Comparison of ENCODE assay signal across 8 cellular contexts in the genomic region with DNA sequence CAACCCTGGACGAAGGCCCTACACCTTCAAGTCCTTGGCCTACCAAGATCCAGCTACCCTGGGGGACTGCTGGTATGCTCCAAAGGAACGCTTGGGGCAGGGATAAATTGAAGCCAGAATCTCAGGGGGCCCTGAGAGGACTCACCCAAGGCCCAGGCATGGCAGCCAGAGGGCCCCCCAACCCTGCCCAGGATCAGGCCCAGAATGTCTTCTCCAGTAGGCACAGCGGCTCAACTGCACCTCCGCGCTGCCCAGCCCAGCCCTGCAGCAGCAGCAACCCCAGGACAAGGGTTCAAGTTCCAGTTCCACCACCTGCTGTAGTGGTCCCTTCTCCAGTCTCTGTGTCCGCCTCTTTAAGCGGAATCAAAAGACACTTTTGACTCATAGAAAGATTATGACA. TPM values are rescaled to one million over a fixed set of nuclear protein-coding genes. Genes with fewer than 3 reads are reported as not detected.
DNase-seq lines count a peak whose midpoint lies in the region; ATAC-seq, FAIRE-seq and TF ChIP-seq lines count a peak whose summit lies in the region.

No MANE protein-coding gene starts in this region.

- intact Hi-C loops in A673 (cut with micrococcal nuclease; ENCODE audit: unreplicated experiment) = no loop called here

- H3K4me3 ChIP-seq in A673 (ENCODE audit: low read depth, low read length, poor library complexity, severe bottlenecking) (peak overlapping the region; percentile 87), astrocyte (ENCODE audit: insufficient read depth, low read depth, low read length) (no peak overlapping the region)

- FAIRE-seq in astrocyte (lab: Jason Lieb, UNC) (no peak), H54 (lab: Jason Lieb, UNC) (no peak)

- POLR2A ChIA-PET in A673 (lab: Charles Lee; ENCODE audit: low non-redundant PET) = no interaction called here

- DNase-seq in A673 (ENCODE audit: low spot score) (no peak), HFFc6 (no peak), astrocyte (ENCODE audit: low read depth) (no peak), mesothelial cell of epicardium (ENCODE audit: low spot score in 2 of 2, unreplicated experiment in 2 of 2) (no peak), COLO829 (ENCODE audit: low spot score) (no peak), GM19238 (ENCODE audit: insufficient read length, low spot score) (no peak), H54 (ENCODE audit: insufficient read length, low spot score) (no peak)

- H3K9me3 Mint-ChIP-seq in HFFc6 = no peaks in the 10 kb centered on the region
- H3K9me3 Mint-ChIP-seq in astrocyte (ENCODE audit: unreplicated experiment) = peaks cover 2% of the 10 kb centered on the region
- no peaks in the 10 kb centered on the region for H3K9me3 Mint-ChIP-seq in mesothelial cell of epicardium

- H2AFZ ChIP-seq in astrocyte (ENCODE audit: low read depth, low read length) = no peak overlapping the region

- H3K4me2 ChIP-seq in astrocyte (ENCODE audit: low read length) = peak overlapping the region; percentile 92

- peaks cover 6% of the 10 kb centered on the region; the same call in 1 of the 2 replicates for H3K27me3 Mint-ChIP-seq in HFFc6 (ENCODE audit: insufficient read depth)
- no peaks in the 10 kb centered on the region for H3K27me3 Mint-ChIP-seq in astrocyte (ENCODE audit: low read depth, unreplicated experiment)
- no peaks in the 10 kb centered on the region for H3K27me3 Mint-ChIP-seq in mesothelial cell of epicardium (ENCODE audit: low read depth)

- H3K27ac ChIP-seq in A673 (ENCODE audit: low read depth, low read length, poor library complexity, severe bottlenecking) (peak overlapping the region; percentile 91), astrocyte (ENCODE audit: low read depth, low read length) (no peak overlapping the region)

- H3K4me1 ChIP-seq in A673 (ENCODE audit: insufficient read depth, low read length, poor library complexity, severe bottlenecking) (peaks cover 20% of the 10 kb centered on the region), astrocyte (ENCODE audit: insufficient read depth, low read length) (peaks cover 12% of the 10 kb centered on the region)

- H3K9me3 ChIP-seq in A673 (ENCODE audit: low read depth, low read length, poor library complexity, severe bottlenecking) (no peaks in the 10 kb centered on the region), astrocyte (ENCODE audit: insufficient read depth, low read depth, low read length) (no peaks in the 10 kb centered on the region)

- H3K79me2 ChIP-seq in astrocyte (ENCODE audit: insufficient read depth, low read length) = peaks cover 28% of the 10 kb centered on the region

- peak overlapping the region; percentile 87 for H3K4me3 Mint-ChIP-seq in HFFc6
- H3K4me3 Mint-ChIP-seq in astrocyte (ENCODE audit: unreplicated experiment) = peak overlapping the region; percentile 83
- H3K4me3 Mint-ChIP-seq in mesothelial cell of epicardium = peak overlapping the region; percentile 89

- CTCF ChIA-PET in A673 (lab: Charles Lee) = interaction anchor here (0.6 to 1.9 kb wide), 2 partner anchors 17 to 69 kb away, joined by 10 to 11 read pairs; no protein-coding TSS in a partner anchor

- no peak for ATAC-seq in GM19397 (IDR thresholded peaks at IDR 0.05; ENCODE audit: unreplicated experiment)

- H4K20me1 ChIP-seq in astrocyte (ENCODE audit: insufficient read depth, low read length) = peaks cover 8% of the 10 kb centered on the region

- TF ChIP-seq CTCF in A673 (conservative IDR thresholded peaks at IDR 0.05; ENCODE audit: low read depth, low read length) = no peak
- peak; percentile 26 for TF ChIP-seq CTCF in HFFc6 (IDR thresholded peaks at IDR 0.05)
- no peak for TF ChIP-seq CTCF in astrocyte (IDR thresholded peaks at IDR 0.05; ENCODE audit: insufficient read depth, low read depth, low read length)
- TF ChIP-seq CTCF in mesothelial cell of epicardium (IDR thresholded peaks at IDR 0.05; ENCODE audit: unreplicated experiment) = no peak

- no peak for TF ChIP-seq POLR2A in H54 (IDR thresholded peaks at IDR 0.05; ENCODE audit: low read depth, low read length)

- peaks cover 13% of the 10 kb centered on the region for H3K4me1 Mint-ChIP-seq in HFFc6 (ENCODE audit: low read depth)
- H3K4me1 Mint-ChIP-seq in astrocyte (ENCODE audit: low read depth, unreplicated experiment) = no peaks in the 10 kb centered on the region
- peaks cover 7% of the 10 kb centered on the region for H3K4me1 Mint-ChIP-seq in mesothelial cell of epicardium

- peak overlapping the region; percentile 84 for H3K27ac Mint-ChIP-seq in HFFc6
- no peak overlapping the region for H3K27ac Mint-ChIP-seq in astrocyte (ENCODE audit: unreplicated experiment)
- peak overlapping the region; percentile 80 for H3K27ac Mint-ChIP-seq in mesothelial cell of epicardium

- no TSS peak for BruUV-seq in A673 (replicated peaks; lab: Mats Ljungman, UMichigan)

- H3K27me3 ChIP-seq in A673 (replicated peaks; ENCODE audit: insufficient read depth, low read depth, low read length, poor library complexity) (no peaks in the 10 kb centered on the region), astrocyte (ENCODE audit: insufficient read depth, low read length) (no peaks in the 10 kb centered on the region)

- H3K9ac ChIP-seq in astrocyte (ENCODE audit: low read length) = no peak overlapping the region

- H3K36me3 ChIP-seq in A673 (ENCODE audit: insufficient read depth, low read length, poor library complexity, severe bottlenecking) (no peaks in the 10 kb centered on the region), astrocyte (ENCODE audit: insufficient read depth, low read length) (no peaks in the 10 kb centered on the region)

- H3K36me3 Mint-ChIP-seq in HFFc6 (ENCODE audit: low read depth) (no peaks in the 10 kb centered on the region), astrocyte (ENCODE audit: low read depth, unreplicated experiment) (no peaks in the 10 kb centered on the region), mesothelial cell of epicardium (no peaks in the 10 kb centered on the region)

RNA-seq across cellular contexts. Expression of a gene that starts 2.2 kb away (rescaled TPM):
- total RNA-seq in A673 (2021) = 41.5 and 42.4 TPM in 2 replicates
- 10 to 100 TPM in 3 of 6 experiments, 1 to 10 TPM in 3; 8.3 to 11.7 (median 10.1) TPM for total RNA-seq in HFFc6 (2021; fragmentation: NEBNext Ultra II Directional; extraction: Animal tissue kit (Norgen Biotek cat#: 25700))
- total RNA-seq in astrocyte = 6.1 and 7.7 TPM in 2 replicates
- 28.8 to 33.7 TPM (median 29.5 TPM) in 3 replicates for total RNA-seq in mesothelial cell of epicardium

RNA-seq across cellular contexts. Expression of a gene that starts 28.7 kb away (rescaled TPM):
- 0.11 TPM in 1 of 2 replicates, not detected in the other for total RNA-seq in A673 (2021)
- not detected for total RNA-seq in HFFc6 (2021; fragmentation: NEBNext Ultra II Directional; extraction: Animal tissue kit (Norgen Biotek cat#: 25700))
- not detected in 2 replicates for total RNA-seq in astrocyte
- 1.7 to 1.8 TPM (median 1.8 TPM) in 3 replicates for total RNA-seq in mesothelial cell of epicardium

RNA-seq across cellular contexts. Expression of a gene that starts 45.3 kb away (rescaled TPM):
- 10.6 and 15.4 TPM in 2 replicates for total RNA-seq in A673 (2021)
- 10 to 100 TPM; 21.9 to 26.0 (median 23.5) TPM for total RNA-seq in HFFc6 (2021; fragmentation: NEBNext Ultra II Directional; extraction: Animal tissue kit (Norgen Biotek cat#: 25700))
- 16.5 and 18.9 TPM in 2 replicates for total RNA-seq in astrocyte
- 78.2 to 80.3 TPM (median 79.6 TPM) in 3 replicates for total RNA-seq in mesothelial cell of epicardium
